In the genomic region with DNA sequence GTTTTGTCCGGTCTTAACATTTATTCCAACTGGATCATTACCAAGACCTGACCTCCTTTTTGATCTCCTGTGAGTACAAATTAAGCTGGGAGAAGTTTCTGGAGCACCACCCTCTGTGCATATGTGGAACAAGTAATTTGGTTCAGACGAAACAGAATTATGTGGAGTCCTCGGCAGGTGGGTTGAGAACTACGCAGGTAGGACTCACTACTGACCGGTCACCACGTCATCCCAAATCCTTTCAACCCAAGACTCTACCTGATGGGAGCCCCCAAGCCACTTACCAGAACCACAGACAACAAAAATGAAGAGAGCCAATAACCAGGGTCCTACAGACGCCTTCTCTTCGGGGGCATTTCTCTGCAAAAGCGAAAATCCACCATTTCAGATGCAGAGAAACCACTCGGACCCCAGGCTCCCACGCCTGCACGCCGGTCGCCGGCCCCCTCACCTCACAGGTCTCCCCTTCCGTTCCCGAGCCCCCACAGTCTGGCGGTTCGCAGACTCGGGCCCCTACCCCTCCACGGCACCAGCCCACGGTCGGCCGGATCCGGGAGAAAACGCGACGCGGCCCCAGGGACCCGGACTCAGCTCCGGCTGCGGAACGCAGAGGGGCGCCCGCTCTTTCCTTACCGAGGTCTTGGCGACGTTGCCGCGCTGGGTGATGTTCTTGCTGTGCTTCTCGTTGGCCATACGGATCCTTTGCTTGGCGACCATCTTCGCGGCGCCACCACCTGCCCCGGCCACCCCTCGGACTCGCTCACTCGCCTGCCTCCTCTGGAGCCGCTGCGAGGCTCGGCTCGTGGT, we compare ENCODE assay signal across 8 cellular contexts. TPM values are rescaled to one million over a fixed set of nuclear protein-coding genes. Genes with fewer than 3 reads are reported as not detected.
DNase-seq lines count a peak whose midpoint lies in the region; ATAC-seq, FAIRE-seq and TF ChIP-seq lines count a peak whose summit lies in the region.

No MANE protein-coding gene starts in this region.

- no peaks in the 10 kb centered on the region for H3K27me3 Mint-ChIP-seq in astrocyte (ENCODE audit: low read depth, unreplicated experiment)

- H4K20me1 ChIP-seq in astrocyte (ENCODE audit: insufficient read depth, low read length) = peaks cover 43% of the 10 kb centered on the region

- H2AFZ ChIP-seq in astrocyte (ENCODE audit: low read depth, low read length) = peak overlapping the region; percentile 38

- H3K36me3 ChIP-seq in astrocyte (ENCODE audit: insufficient read depth, low read length) = peaks cover 21% of the 10 kb centered on the region
- peaks cover 0 to 10% (median 2%) of the 10 kb centered on the region in 3 donors for H3K36me3 ChIP-seq in skeletal muscle tissue (ENCODE audit: control insufficient read depth in 3 of 3, insufficient read depth in 3 of 3, low read length in 3 of 3)

- TF ChIP-seq CTCF in GM13977 (IDR thresholded peaks at IDR 0.05; ENCODE audit: extremely low read depth, insufficient read depth, missing control alignments) (no peak), astrocyte (IDR thresholded peaks at IDR 0.05; ENCODE audit: insufficient read depth, low read depth, low read length) (no peak)

- in situ Hi-C loops in GM13977 (cut with MboI; ENCODE audit: low pct_unique_long_range_greater_than_20kb, low sequenced_read_pairs, unreplicated experiment) = loop anchor here (25.0 kb wide), 2 partner anchors 317 to 592 kb away; no protein-coding TSS in a partner anchor

- H3K36me3 Mint-ChIP-seq in astrocyte (ENCODE audit: low read depth, unreplicated experiment) = peaks cover 9% of the 10 kb centered on the region

- H3K4me2 ChIP-seq in astrocyte (ENCODE audit: low read length) = peak overlapping the region; percentile 86

- FAIRE-seq in astrocyte (lab: Jason Lieb, UNC) = no peak

- H3K4me1 ChIP-seq in astrocyte (ENCODE audit: insufficient read depth, low read length) (peaks cover 6% of the 10 kb centered on the region), skeletal muscle tissue (ENCODE audit: control insufficient read depth in 3 of 3, insufficient read depth in 3 of 3, low read length in 3 of 3) (peaks cover 6 to 21% (median 15%) of the 10 kb centered on the region in 3 donors)

- H3K4me3 Mint-ChIP-seq in astrocyte (ENCODE audit: unreplicated experiment) = peak overlapping the region; percentile 98

- H3K9me3 ChIP-seq in astrocyte (ENCODE audit: insufficient read depth, low read depth, low read length) (no peaks in the 10 kb centered on the region), skeletal muscle tissue (ENCODE audit: control insufficient read depth in 3 of 3, low read length in 3 of 3) (no peaks in the 10 kb centered on the region)

- H3K27me3 ChIP-seq in astrocyte (ENCODE audit: insufficient read depth, low read length) (no peaks in the 10 kb centered on the region), skeletal muscle tissue (ENCODE audit: control insufficient read depth in 3 of 3, insufficient read depth in 3 of 3, low read length in 3 of 3) (no peaks in the 10 kb centered on the region)

- peaks cover 26% of the 10 kb centered on the region for H3K4me1 Mint-ChIP-seq in astrocyte (ENCODE audit: low read depth, unreplicated experiment)

- H3K9ac ChIP-seq in astrocyte (ENCODE audit: low read length) (peak overlapping the region; percentile 95), skeletal muscle tissue (ENCODE audit: low read depth in 1 of 3, low read length in 3 of 3) (peak overlapping the region; percentile 93 to 98 (median 96))

- peak overlapping the region; percentile 97 for H3K27ac Mint-ChIP-seq in astrocyte (ENCODE audit: unreplicated experiment)

- H3K79me2 ChIP-seq in astrocyte (ENCODE audit: insufficient read depth, low read length) = peaks cover 88% of the 10 kb centered on the region

- H3K27ac ChIP-seq in astrocyte (ENCODE audit: low read depth, low read length) (peak overlapping the region; percentile 97), skeletal muscle tissue (ENCODE audit: low read depth, low read length) (peak overlapping the region; percentile 97)

- H3K9me3 Mint-ChIP-seq in astrocyte (ENCODE audit: unreplicated experiment) = no peaks in the 10 kb centered on the region

- peak; percentile 49 for DNase-seq in GM13977 (ENCODE audit: low spot score)
- peak; percentile 7 for DNase-seq in RPMI7951 (ENCODE audit: low read depth)
- DNase-seq in astrocyte (ENCODE audit: low read depth) = peak; percentile 5
- no peak for DNase-seq in AG08395 (ENCODE audit: low spot score)

- ATAC-seq in HG03025 (IDR thresholded peaks at IDR 0.05; ENCODE audit: low FRiP score, unreplicated experiment) (peak; percentile 17), HG02852 (IDR thresholded peaks at IDR 0.05; ENCODE audit: unreplicated experiment) (no peak)

- H3K4me3 ChIP-seq in astrocyte (ENCODE audit: insufficient read depth, low read depth, low read length) (peak overlapping the region; percentile 93), iPS-11a (ENCODE audit: low read depth, low read length) (peak overlapping the region; percentile 95), skeletal muscle tissue (ENCODE audit: low read length in 3 of 3) (peak overlapping the region; percentile 86 to 93 (median 93))

RNA-seq across cellular contexts. Expression of gene SERP1, which starts 0.7 kb away (rescaled TPM):
- 178 and 187 TPM in 2 replicates for total RNA-seq in RPMI7951 (2014; rRNA removed; shearing (Covaris generic))
- total RNA-seq in astrocyte (119 and 131 TPM in 2 replicates), skeletal muscle tissue (49.1 TPM)

RNA-seq across cellular contexts. Expression of gene EIF2A, which starts 1.0 kb away (rescaled TPM):
- total RNA-seq in RPMI7951 (2014; rRNA removed; shearing (Covaris generic)) = 336 and 604 TPM in 2 replicates
- total RNA-seq in astrocyte (64.2 and 69.9 TPM in 2 replicates), skeletal muscle tissue (195 TPM)

RNA-seq across cellular contexts. Expression of gene SELENOT, which starts 57.5 kb away (rescaled TPM):
- 129 and 152 TPM in 2 replicates for total RNA-seq in RPMI7951 (2014; rRNA removed; shearing (Covaris generic))
- total RNA-seq in astrocyte (130 and 132 TPM in 2 replicates), skeletal muscle tissue (16.7 TPM)
